29 cellular contexts compared by ENCODE assay signal in genomic region chrX:117517994-117518393, GRCh38.
"Had no signal": no experiment of that assay in that cellular context is flagged by ENCODE, and none has a peak within 500 bp of the region (broad histone marks: within the 10 kb centered on the region; RNA-seq: fewer than 3 reads in every experiment).

No MANE protein-coding gene starts in this region.

- H3K4me3 Mint-ChIP-seq: naive thymus-derived CD4-positive, alpha-beta T cell; natural killer cell; nephron; neural progenitor cell; stimulated activated effector memory CD8-positive, alpha-beta T cell treated with anti-CD3 and anti-CD28 coated beads, Interleukin-12 subunit alpha, Interleukin-12 subunit beta, amount 100 ng/mL, for 72 hours; stimulated activated naive B cell treated with anti-CD40 and anti-IgM and Interleukin-4, amounts not matched to agents 10 μg/mL and 1 μg/mL and 100 μg/mL, for 72 hours; stimulated activated naive CD8-positive, alpha-beta T cell treated with anti-CD3 and anti-CD28 coated beads, Interleukin-15, Interleukin-2, amounts not matched to agents 100 ng/mL and 50 ng/mL, for 24 hours had no signal

- H3K36me3 Mint-ChIP-seq: naive thymus-derived CD4-positive, alpha-beta T cell; natural killer cell; neural progenitor cell; stimulated activated effector memory CD8-positive, alpha-beta T cell treated with anti-CD3 and anti-CD28 coated beads, Interleukin-12 subunit alpha, Interleukin-12 subunit beta, amount 100 ng/mL, for 72 hours; stimulated activated naive B cell treated with anti-CD40 and anti-IgM and Interleukin-4, amounts not matched to agents 10 μg/mL and 1 μg/mL and 100 μg/mL, for 72 hours had no signal

- H3K27ac ChIP-seq: neural progenitor cell, ovary, prostate gland, skin epidermis, spleen, stomach, thoracic aorta, thyroid gland, tibial nerve, upper lobe of left lung, vagina had no signal

- H3K9ac ChIP-seq: neural progenitor cell had no signal

- FAIRE-seq: urothelium cell line had no signal

- H3K27me3 Mint-ChIP-seq: naive thymus-derived CD4-positive, alpha-beta T cell; stimulated activated naive B cell treated with anti-CD40 and anti-IgM and Interleukin-4, amounts not matched to agents 10 μg/mL and 1 μg/mL and 100 μg/mL, for 72 hours; stimulated activated naive CD8-positive, alpha-beta T cell treated with anti-CD3 and anti-CD28 coated beads, Interleukin-15, Interleukin-2, amounts not matched to agents 100 ng/mL and 50 ng/mL, for 24 hours had no signal

- H3K9me3 Mint-ChIP-seq: nephron; neural progenitor cell; stimulated activated naive CD8-positive, alpha-beta T cell treated with anti-CD3 and anti-CD28 coated beads, Interleukin-15, Interleukin-2, amounts not matched to agents 100 ng/mL and 50 ng/mL, for 24 hours had no signal

- H3K4me3 ChIP-seq: neural progenitor cell, ovary, prostate gland, skin epidermis, smooth muscle cell, spleen, stomach, thoracic aorta, thyroid gland, tibial nerve, upper lobe of left lung, vagina had no signal

- ATAC-seq: naive thymus-derived CD4-positive, alpha-beta T cell; natural killer cell; right cardiac atrium; sciatic nerve; stimulated activated effector memory CD8-positive, alpha-beta T cell treated with anti-CD3 and anti-CD28 coated beads, Interleukin-12 subunit alpha, Interleukin-12 subunit beta, amount 100 ng/mL, for 72 hours; stimulated activated naive B cell treated with anti-CD40 and anti-IgM and Interleukin-4, amounts not matched to agents 10 μg/mL and 1 μg/mL and 100 μg/mL, for 72 hours had no signal

- H3K9me3 ChIP-seq: ovary, prostate gland, spleen, stomach, thoracic aorta, thyroid gland, tibial nerve, upper lobe of left lung, vagina had no signal

- H3K4me1 Mint-ChIP-seq: naive thymus-derived CD4-positive, alpha-beta T cell; natural killer cell; nephron; neural progenitor cell; stimulated activated effector memory CD8-positive, alpha-beta T cell treated with anti-CD3 and anti-CD28 coated beads, Interleukin-12 subunit alpha, Interleukin-12 subunit beta, amount 100 ng/mL, for 72 hours; stimulated activated naive B cell treated with anti-CD40 and anti-IgM and Interleukin-4, amounts not matched to agents 10 μg/mL and 1 μg/mL and 100 μg/mL, for 72 hours had no signal

- H3K36me3 ChIP-seq: neural progenitor cell, ovary, prostate gland, spleen, stomach, thoracic aorta, thyroid gland, tibial nerve, upper lobe of left lung, vagina had no signal

- H3K4me2 ChIP-seq: neural progenitor cell, smooth muscle cell had no signal

- H3K27me3 ChIP-seq: neural progenitor cell, ovary, spleen, stomach, thyroid gland, tibial nerve, upper lobe of left lung had no signal

- H2AFZ ChIP-seq: neural progenitor cell had no signal

- H3K4me1 ChIP-seq: neural progenitor cell, prostate gland, spleen, stomach, thyroid gland, tibial nerve, upper lobe of left lung, vagina had no signal

- H3K27ac Mint-ChIP-seq: naive thymus-derived CD4-positive, alpha-beta T cell; natural killer cell; nephron; neural progenitor cell; stimulated activated effector memory CD8-positive, alpha-beta T cell treated with anti-CD3 and anti-CD28 coated beads, Interleukin-12 subunit alpha, Interleukin-12 subunit beta, amount 100 ng/mL, for 72 hours; stimulated activated naive B cell treated with anti-CD40 and anti-IgM and Interleukin-4, amounts not matched to agents 10 μg/mL and 1 μg/mL and 100 μg/mL, for 72 hours; stimulated activated naive CD8-positive, alpha-beta T cell treated with anti-CD3 and anti-CD28 coated beads, Interleukin-15, Interleukin-2, amounts not matched to agents 100 ng/mL and 50 ng/mL, for 24 hours had no signal

- DNase-seq: naive thymus-derived CD4-positive, alpha-beta T cell; natural killer cell; occipital lobe; ovary; retina; right cardiac atrium; spleen; stimulated activated CD4-positive, alpha-beta T cell treated with anti-CD3 and anti-CD28 coated beads, Interleukin-12 subunit alpha, Interleukin-12 subunit beta, amount 100 ng/mL, for 4 hours; stimulated activated CD4-positive, alpha-beta T cell treated with anti-CD3 and anti-CD28 coated beads, Interleukin-2, amount 100 ng/mL, for 24 hours; stimulated activated CD4-positive, alpha-beta T cell treated with anti-CD3 and anti-CD28 coated beads, Interleukin-2, amount 100 ng/mL, for 48 hours; stimulated activated CD4-positive, alpha-beta T cell treated with anti-CD3 and anti-CD28 coated beads, Interleukin-4, amount 100 ng/mL, for 24 hours; stimulated activated naive B cell treated with anti-CD40 and anti-IgM and Interleukin-4, amounts not matched to agents 10 μg/mL and 1 μg/mL and 100 μg/mL, for 72 hours; stimulated activated naive CD4-positive, alpha-beta T cell treated with Interleukin-2 at 50 U/mL for 16 hours; stomach; thyroid gland; trophoblast cell; upper lobe of left lung had no signal
